In the genomic region with DNA sequence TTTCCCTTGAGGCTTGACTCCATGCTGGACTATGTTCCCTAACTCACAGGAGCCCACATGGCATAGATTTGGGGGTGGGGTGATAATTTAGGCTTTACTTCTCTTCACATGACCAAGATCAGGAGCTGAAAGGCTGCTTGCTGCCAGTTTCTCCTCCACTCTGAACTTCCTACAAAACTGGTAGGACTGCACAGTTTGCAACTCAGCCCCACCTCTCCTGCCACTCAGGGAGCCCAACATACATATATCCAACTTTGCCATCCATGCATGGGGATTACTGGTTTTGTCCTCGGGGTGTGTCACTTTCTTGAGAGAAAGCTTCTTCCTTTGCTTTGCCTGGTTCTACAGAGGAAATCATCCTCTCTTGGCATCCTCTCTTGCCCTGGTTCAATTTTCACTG, we compare ENCODE assay signal across 18 cellular contexts.
"Had no signal": no experiment of that assay in that cellular context is flagged by ENCODE, and none has a peak within 500 bp of the region (broad histone marks: within the 10 kb centered on the region; RNA-seq: fewer than 3 reads in every experiment).

No MANE protein-coding gene starts in this region.

- H3K4me2 ChIP-seq: neural progenitor cell had no signal

- H3K4me1 Mint-ChIP-seq: neural progenitor cell had no signal

- H3K27ac ChIP-seq: adrenal gland, esophagus muscularis mucosa, left ventricle myocardium inferior, neural progenitor cell, ovary, stomach, thoracic aorta, WERI-Rb-1 had no signal

- H3K4me3 ChIP-seq: adrenal gland, esophagus muscularis mucosa, left ventricle myocardium inferior, neural progenitor cell, ovary, stomach, thoracic aorta had no signal

- H2AFZ ChIP-seq: neural progenitor cell had no signal

- H3K27me3 Mint-ChIP-seq: activated CD8-positive, alpha-beta T cell treated with anti-CD3 and anti-CD28 coated beads for 36 hours; activated T-helper 17 cell treated with anti-CD3 and anti-CD28 coated beads, Interleukin-2, amount 50 U/mL, for 72 hours; effector memory CD8-positive, alpha-beta T cell; T-cell had no signal

- DNase-seq: activated CD4-positive, alpha-beta T cell treated with anti-CD3 and anti-CD28 coated beads for 4 hours; activated CD8-positive, alpha-beta T cell treated with anti-CD3 and anti-CD28 coated beads for 36 hours; activated naive CD4-positive, alpha-beta T cell treated with anti-CD3 and anti-CD28 coated beads for 36 hours; adrenal gland; central memory CD4-positive, alpha-beta T cell; effector memory CD8-positive, alpha-beta T cell; left ventricle myocardium inferior; ovary; stimulated activated CD4-positive, alpha-beta T cell treated with anti-CD3 and anti-CD28 coated beads, Interleukin-12 subunit alpha, Interleukin-12 subunit beta, amount 100 ng/mL, for 4 hours; stimulated activated CD4-positive, alpha-beta T cell treated with anti-CD3 and anti-CD28 coated beads, Interleukin-4, amount 100 ng/mL, for 1 hour; stimulated activated CD8-positive, alpha-beta memory T cell treated with anti-CD3 and anti-CD28 coated beads, Interleukin-4, amount 100 ng/mL, for 48 hours; stomach; T-cell; WERI-Rb-1 had no signal

- H3K9me3 ChIP-seq: adrenal gland, esophagus muscularis mucosa, left ventricle myocardium inferior, ovary, stomach, thoracic aorta had no signal

- H3K9ac ChIP-seq: neural progenitor cell had no signal

- H3K4me3 Mint-ChIP-seq: activated CD8-positive, alpha-beta T cell treated with anti-CD3 and anti-CD28 coated beads for 36 hours; activated naive CD4-positive, alpha-beta T cell treated with anti-CD3 and anti-CD28 coated beads for 36 hours; activated T-helper 17 cell treated with anti-CD3 and anti-CD28 coated beads, Interleukin-2, amount 50 U/mL, for 72 hours; effector memory CD8-positive, alpha-beta T cell; neural progenitor cell; T-cell had no signal

- H3K36me3 ChIP-seq: adrenal gland, left ventricle myocardium inferior, neural progenitor cell, ovary, thoracic aorta had no signal

- H3K27ac Mint-ChIP-seq: activated CD8-positive, alpha-beta T cell treated with anti-CD3 and anti-CD28 coated beads for 36 hours; activated naive CD4-positive, alpha-beta T cell treated with anti-CD3 and anti-CD28 coated beads for 36 hours; activated T-helper 17 cell treated with anti-CD3 and anti-CD28 coated beads, Interleukin-2, amount 50 U/mL, for 72 hours; neural progenitor cell had no signal

- H3K27me3 ChIP-seq: adrenal gland, esophagus muscularis mucosa, neural progenitor cell, ovary, stomach had no signal

- ATAC-seq: activated CD8-positive, alpha-beta T cell treated with anti-CD3 and anti-CD28 coated beads for 36 hours; activated T-helper 17 cell treated with anti-CD3 and anti-CD28 coated beads, Interleukin-2, amount 50 U/mL, for 72 hours; effector memory CD8-positive, alpha-beta T cell; T-cell had no signal

- H3K9me3 Mint-ChIP-seq: activated CD8-positive, alpha-beta T cell treated with anti-CD3 and anti-CD28 coated beads for 36 hours; activated naive CD4-positive, alpha-beta T cell treated with anti-CD3 and anti-CD28 coated beads for 36 hours; activated T-helper 17 cell treated with anti-CD3 and anti-CD28 coated beads, Interleukin-2, amount 50 U/mL, for 72 hours; effector memory CD8-positive, alpha-beta T cell; neural progenitor cell; T-cell had no signal
